8 cellular contexts compared by ENCODE assay signal in the genomic region with DNA sequence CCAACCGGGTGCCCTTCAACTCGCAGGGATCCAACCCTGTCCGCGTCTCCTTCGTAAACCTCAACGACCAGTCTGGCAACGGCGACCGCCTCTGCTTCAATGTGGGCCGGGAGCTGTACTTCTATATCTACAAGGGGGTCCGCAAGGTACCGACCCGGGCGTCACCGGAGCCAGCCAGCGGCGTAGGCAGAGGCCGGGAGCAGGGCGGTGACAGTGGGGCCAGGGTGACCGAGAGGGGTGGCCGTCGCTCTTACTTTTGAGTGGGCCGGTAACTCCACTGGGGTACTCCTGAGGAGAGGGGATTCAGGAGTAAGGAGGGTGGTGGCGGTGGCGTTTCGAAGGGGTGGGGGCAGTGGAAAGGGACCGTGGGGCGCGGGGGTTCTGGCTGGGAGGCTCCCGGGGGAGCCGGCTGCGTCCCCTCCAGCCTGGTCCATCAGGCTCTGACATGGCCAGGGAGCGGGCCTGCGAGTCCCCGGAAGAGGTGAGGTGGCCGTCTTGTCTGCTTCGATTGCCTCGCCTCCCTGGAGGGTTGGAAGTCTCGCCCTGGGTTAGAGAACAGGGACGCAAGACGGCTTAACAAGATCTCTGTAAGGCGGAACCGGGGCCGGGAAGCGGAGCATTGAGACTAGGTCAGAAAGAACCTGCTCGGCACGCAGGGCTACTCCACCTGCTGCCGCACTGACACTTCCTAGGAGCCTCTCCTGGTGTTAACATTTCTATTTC. TPM values are rescaled to one million over a fixed set of nuclear protein-coding genes. Genes with fewer than 3 reads are reported as not detected.
DNase-seq lines count a peak whose midpoint lies in the region; ATAC-seq and TF ChIP-seq lines count a peak whose summit lies in the region.

No MANE protein-coding gene starts in this region.

- intact Hi-C loops in sigmoid colon (cut with DNase I) (loop anchor here (5.0 kb wide), 2 partner anchors 77 to 177 kb away; a partner anchor contains a TSS), posterior vena cava (cut with DNase I) (no loop called here)

- peaks cover 10% of the 10 kb centered on the region for H3K36me3 ChIP-seq in RWPE2 (ENCODE audit: low read depth)
- no peaks in the 10 kb centered on the region for H3K36me3 ChIP-seq in hepatocyte (replicated peaks; ENCODE audit: insufficient read depth, low read depth)
- H3K36me3 ChIP-seq in sigmoid colon, result no peaks in the 10 kb centered on the region

- TF ChIP-seq CTCF in RWPE2 (IDR thresholded peaks at IDR 0.05; ENCODE audit: poor library complexity, severe bottlenecking) (no peak), hepatocyte (IDR thresholded peaks at IDR 0.05; ENCODE audit: poor library complexity) (no peak), sigmoid colon (IDR thresholded peaks at IDR 0.05) (no peak)

- peak overlapping the region; percentile 80 for H3K4me2 ChIP-seq in hepatocyte

- peaks cover 21% of the 10 kb centered on the region for H4K20me1 ChIP-seq in hepatocyte (ENCODE audit: insufficient read depth, poor library complexity, severe bottlenecking)

- H3K27ac ChIP-seq in RWPE2 (ENCODE audit: poor library complexity, severe bottlenecking), result peak overlapping the region; percentile 45
- H3K27ac ChIP-seq in hepatocyte, result peak overlapping the region; percentile 80
- H3K27ac ChIP-seq in sigmoid colon, result peak overlapping the region; percentile 77 to 86 (median 85)

- peak; percentile 27 for DNase-seq in activated gamma-delta T cell treated with Interleukin-2 at 50 U/mL for 16 hours
- DNase-seq in activated gamma-delta T cell (lab: John Stamatoyannopoulos, UW), result no peak
- peak; percentile 78 for DNase-seq in RWPE2 (ENCODE audit: low spot score)
- peak; percentile 15 for DNase-seq in amniotic epithelial cell (ENCODE audit: low read depth)
- peak; percentile 57 for DNase-seq in hepatocyte (ENCODE audit: low spot score)
- DNase-seq in sigmoid colon, result peak; percentile 68
- DNase-seq in posterior vena cava (ENCODE audit: low spot score), result no peak

- peak overlapping the region; percentile 50 for H2AFZ ChIP-seq in hepatocyte

- under 1% methylated on average over 41 of the region's 48 CpGs for WGBS in hepatocyte (ENCODE audit: low lambda C conversion rate, missing lambda C conversion rate)
- 0 to 1% methylated on average over 48 of the region's 48 CpGs for WGBS in sigmoid colon, 2 donors

- H3K4me3 ChIP-seq in RWPE2 (ENCODE audit: severe bottlenecking) (peak overlapping the region; percentile 91), hepatocyte (peak overlapping the region; percentile 55), sigmoid colon (peak overlapping the region; percentile 70 to 97 (median 96))

- no peaks in the 10 kb centered on the region for H3K27me3 ChIP-seq in RWPE2 (ENCODE audit: insufficient read depth, poor library complexity, severe bottlenecking)
- H3K27me3 ChIP-seq in hepatocyte, result no peaks in the 10 kb centered on the region
- no peaks in the 10 kb centered on the region for H3K27me3 ChIP-seq in sigmoid colon

- TF ChIP-seq EP300 in sigmoid colon (IDR thresholded peaks at IDR 0.05), result no peak

- H3K9me3 ChIP-seq in RWPE2 (ENCODE audit: severe bottlenecking) (no peaks in the 10 kb centered on the region), hepatocyte (ENCODE audit: low read depth) (no peaks in the 10 kb centered on the region), sigmoid colon (no peaks in the 10 kb centered on the region)

- peaks cover 59% of the 10 kb centered on the region for H3K79me2 ChIP-seq in hepatocyte

- TF ChIP-seq POLR2A in sigmoid colon (IDR thresholded peaks at IDR 0.05), result no peak

- no peaks in the 10 kb centered on the region for H3K9me2 ChIP-seq in hepatocyte (replicated peaks; ENCODE audit: insufficient read depth)

- ATAC-seq in HG03025 (IDR thresholded peaks at IDR 0.05; ENCODE audit: low FRiP score, unreplicated experiment) (peak; percentile 22), RWPE2 (ENCODE audit: low read depth) (peak; percentile 38)

- H3K4me1 ChIP-seq in RWPE2 (ENCODE audit: insufficient read depth, poor library complexity, severe bottlenecking) (peaks cover 5% of the 10 kb centered on the region), hepatocyte (ENCODE audit: insufficient read depth) (peaks cover 5% of the 10 kb centered on the region), sigmoid colon (peaks cover 0 to 31% (median 21%) of the 10 kb centered on the region in 4 donors)

RNA-seq across cellular contexts. Expression of a gene that starts 0.5 kb away (rescaled TPM):
- 24.0 and 32.9 TPM in 2 replicates for total RNA-seq in hepatocyte
- 15.3 and 20.2 TPM in 2 replicates for polyA plus RNA-seq in hepatocyte
- 10 to 100 TPM; 19.1 to 32.1 (median 27.3) TPM for total RNA-seq in sigmoid colon
- 10 to 100 TPM; 13.8 to 21.0 (median 16.4) TPM for polyA plus RNA-seq in sigmoid colon
- 10 to 100 TPM; 27.6 to 28.0 TPM for total RNA-seq in posterior vena cava

RNA-seq across cellular contexts. Expression of a gene that starts 53.3 kb away (rescaled TPM):
- total RNA-seq in hepatocyte (589 and 765 TPM in 2 replicates), sigmoid colon (100 to 1,000 TPM; 252 to 463 (median 333) TPM), posterior vena cava (100 to 1,000 TPM; 274 to 464 TPM)
- polyA plus RNA-seq in hepatocyte (436 and 503 TPM in 2 replicates), sigmoid colon (100 to 1,000 TPM; 167 to 333 (median 245) TPM)

Comparison
In these comparisons a context has a peak if more than half of its experiments do, and no peak if none do; other contexts are left out.
1. DNase-seq: peak in activated gamma-delta T cell treated with Interleukin-2 at 50 U/mL for 16 hours (single experiment), RWPE2 (single experiment), amniotic epithelial cell (single experiment), hepatocyte (single experiment) and sigmoid colon (single experiment); none in activated gamma-delta T cell (single experiment) and posterior vena cava (single experiment).
2. Peak in every context shown above with its lines, with median percentiles within 50 percentile points of each other: H3K27ac ChIP-seq and H3K4me3 ChIP-seq.